14 cellular contexts compared by ENCODE assay signal in genomic region chr14:28676481-28676880, GRCh38.
A peak's percentile ranks its signal among the peaks of the same experiment; 100 is the strongest.
DNase-seq lines count a peak whose midpoint lies in the region; ATAC-seq and TF ChIP-seq lines count a peak whose summit lies in the region.
"Had no signal": no experiment of that assay in that cellular context is flagged by ENCODE, and none has a peak within 500 bp of the region (broad histone marks: within the 10 kb centered on the region; RNA-seq: fewer than 3 reads in every experiment).

No MANE protein-coding gene starts in this region.

- H3K4me1 ChIP-seq in PC-9 (replicated peaks; ENCODE audit: insufficient read depth) (peaks cover 19% of the 10 kb centered on the region), prostate gland (replicated peaks) (no peaks in the 10 kb centered on the region)

- no peaks in the 10 kb centered on the region; the same call in 1 of the 2 replicates for H3K9me3 ChIP-seq in PC-9 (ENCODE audit: insufficient read depth, low read depth)
- no peaks in the 10 kb centered on the region for H3K9me3 ChIP-seq in prostate gland

- H3F3A ChIP-seq in PC-9 (ENCODE audit: insufficient read depth, low read depth) = no peaks in the 10 kb centered on the region

- peak overlapping the region; percentile 26; the same call in 1 of the 2 replicates for H3K4me2 ChIP-seq in PC-9

- TF ChIP-seq CTCF in PC-9 (conservative IDR thresholded peaks at IDR 0.05) (no peak), epithelial cell of proximal tubule (conservative IDR thresholded peaks at IDR 0.05; ENCODE audit: low read depth, low read length) (no peak), prostate gland (IDR thresholded peaks at IDR 0.05) (no peak)

- no TSS peak for BruUV-seq in PC-9 (replicated peaks; lab: Mats Ljungman, UMichigan)

- 0 out of 2 replicates have a peak overlapping the region, but pooled peaks have one; percentile 19 for H3K27ac ChIP-seq in PC-9
- H3K27ac ChIP-seq in prostate gland = no peak overlapping the region

- WGBS in prostate gland = 34% methylated on average over 4 of the region's 4 CpGs

- H3K36me3 ChIP-seq in PC-9 (ENCODE audit: low read depth) = no peaks in the 10 kb centered on the region
- no peaks in the 10 kb centered on the region for H3K36me3 ChIP-seq in prostate gland

- POLR2A ChIA-PET in PC-9 (lab: Charles Lee; ENCODE audit: unreplicated experiment) = no interaction called here

- CTCF ChIA-PET in PC-9 (lab: Charles Lee) = interaction anchor here (0.7 kb wide), 1 partner anchor 69 kb away, joined by 3 read pairs; no protein-coding TSS in a partner anchor

- H3K4me3 ChIP-seq in PC-9 (no peak overlapping the region), epithelial cell of proximal tubule (ENCODE audit: low read depth, low read length) (no peak overlapping the region), prostate gland (no peak overlapping the region)

- no peaks in the 10 kb centered on the region for H3K9me2 ChIP-seq in PC-9 (ENCODE audit: insufficient read depth)

- H3K27me3 ChIP-seq in PC-9 (ENCODE audit: insufficient read depth, low read depth) (no peaks in the 10 kb centered on the region), prostate gland (replicated peaks; ENCODE audit: insufficient read depth) (no peaks in the 10 kb centered on the region)

- H3K79me2 ChIP-seq in PC-9 (ENCODE audit: low read depth) = no peaks in the 10 kb centered on the region

- no peaks in the 10 kb centered on the region for H4K20me1 ChIP-seq in PC-9 (ENCODE audit: insufficient read depth)

- intact Hi-C loops in PC-9 (cut with micrococcal nuclease; ENCODE audit: unreplicated experiment) (loop anchor here (2.0 kb wide), 2 partner anchors 16 to 24 kb away; no protein-coding TSS in a partner anchor), prostate gland (cut with DNase I) (no loop called here)

- no peak overlapping the region for H2AFZ ChIP-seq in PC-9

- peak; percentile 63 for ATAC-seq in GM18502 (IDR thresholded peaks at IDR 0.05; ENCODE audit: poor library complexity, unreplicated experiment)
- ATAC-seq: right cardiac atrium had no signal

- TF ChIP-seq POLR2A in prostate gland (IDR thresholded peaks at IDR 0.05) = no peak

- DNase-seq in PC-9 = peak in 1 of 2 experiments; percentile 80
- DNase-seq in epithelial cell of proximal tubule (ENCODE audit: low read depth) = peak; percentile 31
- DNase-seq in renal cortical epithelial cell (ENCODE audit: low read depth) = peak; percentile 78
- DNase-seq in activated effector memory CD4-positive, alpha-beta T cell treated with Interleukin-2 at 50 U/mL for 16 hours = no peak
- no peak for DNase-seq in SK-N-DZ (ENCODE audit: low spot score)
- DNase-seq in amygdala (lab: John Stamatoyannopoulos, UW) = no peak
- no peak for DNase-seq in prostate gland (ENCODE audit: low spot score)
- DNase-seq: activated CD4-positive, CD25-positive, alpha-beta regulatory T cell treated with anti-CD3 and anti-CD28 coated beads, Interleukin-2, amount 50 U/mL, for 72 hours; activated T-cell treated with anti-CD3 and anti-CD28 coated beads, Interleukin-2, amount 50 U/mL, for 24 hours; CD4-positive, CD25-positive, alpha-beta regulatory T cell; NCI-H1105 treated with DMSO at 0.1 percent for 48 hours; NCI-H748 treated with DMSO at 0.1 percent for 48 hours; right cardiac atrium had no signal

Comparison
In these comparisons a context has a peak if more than half of its experiments do, and no peak if none do; other contexts are left out.
1. DNase-seq: peak in epithelial cell of proximal tubule (single experiment) and renal cortical epithelial cell (single experiment); none in activated effector memory CD4-positive, alpha-beta T cell treated with Interleukin-2 at 50 U/mL for 16 hours (single experiment), SK-N-DZ (single experiment), amygdala (0 of 56) and prostate gland (single experiment).